Comparison of ENCODE assay signal across 1 cellular context in genomic region chr16:3718019-3718391, GRCh38.
TF ChIP-seq lines count a peak whose summit lies in the region.

No MANE protein-coding gene starts in this region.

TF ChIP-seq in H1, 55 proteins besides CTCF, POLR2A, EP300 and RAD21:
- no peak for TF ChIP-seq RXRA (IDR thresholded peaks at IDR 0.05; ENCODE audit: insufficient read depth, low read depth, low read length)
- TF ChIP-seq KDM5A (IDR thresholded peaks at IDR 0.05; ENCODE audit: low read length): no peak
- TF ChIP-seq CHD2 (IDR thresholded peaks at IDR 0.05; ENCODE audit: low read length): no peak
- TF ChIP-seq SIX5 (IDR thresholded peaks at IDR 0.05; ENCODE audit: low read depth, low read length): no peak
- TF ChIP-seq SRF (IDR thresholded peaks at IDR 0.05; ENCODE audit: low read depth, low read length): no peak
- no peak for TF ChIP-seq ZNF274 (IDR thresholded peaks at IDR 0.05; ENCODE audit: borderline replicate concordance, extremely low read depth, low read length)
- no peak for TF ChIP-seq MAX (IDR thresholded peaks at IDR 0.05)
- TF ChIP-seq EGR1 (IDR thresholded peaks at IDR 0.05; ENCODE audit: borderline replicate concordance, low read depth, low read length): no peak
